Comparison of ENCODE assay signal across 15 cellular contexts in the genomic region with DNA sequence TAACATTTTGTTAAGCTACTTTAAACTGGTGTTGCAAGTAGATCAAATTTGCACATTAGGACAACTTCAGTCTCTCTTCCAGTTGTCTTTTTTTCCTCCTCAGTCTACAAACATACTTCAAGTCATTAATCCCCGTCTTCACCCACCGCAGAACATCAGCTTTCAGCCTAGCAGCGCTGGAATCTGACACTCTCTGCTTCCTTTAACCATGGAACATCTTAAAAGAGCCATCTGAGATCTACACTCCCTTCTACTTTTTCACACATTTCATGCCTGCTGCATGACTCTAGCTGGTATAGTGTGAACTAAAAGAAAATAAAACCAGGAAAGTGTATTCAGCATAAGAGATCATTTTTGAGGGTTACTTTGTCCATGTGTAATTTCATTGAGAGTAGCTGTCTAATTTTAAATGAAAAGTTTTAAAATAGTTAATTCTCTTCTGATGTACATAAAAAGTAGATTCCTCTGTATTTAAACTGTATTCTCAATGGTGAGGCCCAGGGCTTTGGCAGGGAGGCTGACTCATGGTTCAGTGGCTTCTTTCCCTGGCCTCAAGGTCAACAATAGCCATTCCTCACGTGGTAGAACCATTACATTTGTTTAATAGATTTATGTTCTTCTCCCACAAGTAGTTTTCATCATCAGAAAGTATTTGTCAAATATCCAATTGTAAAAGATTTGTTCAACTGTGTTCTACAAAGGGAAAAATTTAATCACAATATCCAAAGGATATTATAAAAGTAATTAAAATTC. TPM values are rescaled to one million over a fixed set of nuclear protein-coding genes. Genes with fewer than 3 reads are reported as not detected.
DNase-seq lines count a peak whose midpoint lies in the region; ATAC-seq and TF ChIP-seq lines count a peak whose summit lies in the region.
"Had no signal": no experiment of that assay in that cellular context is flagged by ENCODE, and none has a peak within 500 bp of the region (broad histone marks: within the 10 kb centered on the region; RNA-seq: fewer than 3 reads in every experiment).

No MANE protein-coding gene starts in this region.

- intact Hi-C loops in natural killer cell (cut with micrococcal nuclease) = no loop called here
- intact Hi-C loops in transverse colon (cut with DNase I; ENCODE audit: low total_unique reads) = no loop called here

- no peaks in the 10 kb centered on the region for H3K27me3 ChIP-seq in transverse colon

- ATAC-seq in natural killer cell = no peak
- ATAC-seq: effector memory CD8-positive, alpha-beta T cell; GM12878; naive thymus-derived CD8-positive, alpha-beta T cell had no signal

- H3K9me3 Mint-ChIP-seq in natural killer cell = peaks cover 0 to 6% of the 10 kb centered on the region in 2 donors

- 44 to 65% methylated on average over 3 to 4 of the region's 4 CpGs for WGBS in transverse colon (ENCODE audit: low coverage in 1 of 2), 2 donors

- H3K27me3 Mint-ChIP-seq in natural killer cell (ENCODE audit: low read depth in 2 of 2) = peaks cover 0 to 2% of the 10 kb centered on the region in 2 donors

- H3K4me3 ChIP-seq in cardiac fibroblast (replicated peaks in 1 of 2; ENCODE audit: low read depth in 2 of 2, low read length in 2 of 2) (no peak overlapping the region), transverse colon (no peak overlapping the region)
- H3K4me3 ChIP-seq: GM12878 had no signal

- peak overlapping the region in 1 of 4 donors; percentile 33 for H3K27ac ChIP-seq in transverse colon
- H3K27ac ChIP-seq: C4-2B had no signal

- H3K4me3 Mint-ChIP-seq in natural killer cell = no peak overlapping the region
- H3K4me3 Mint-ChIP-seq: effector memory CD8-positive, alpha-beta T cell; naive thymus-derived CD8-positive, alpha-beta T cell had no signal

- H3K36me3 ChIP-seq in transverse colon = no peaks in the 10 kb centered on the region

- H3K27ac Mint-ChIP-seq in natural killer cell = no peak overlapping the region
- H3K27ac Mint-ChIP-seq: effector memory CD8-positive, alpha-beta T cell; naive thymus-derived CD8-positive, alpha-beta T cell had no signal

- peaks cover 0 to 15% (median 5%) of the 10 kb centered on the region in 4 donors for H3K4me1 ChIP-seq in transverse colon

- TF ChIP-seq EP300 in transverse colon (IDR thresholded peaks at IDR 0.05; ENCODE audit: low read depth) = no peak

- H3K4me1 Mint-ChIP-seq in natural killer cell = no peaks in the 10 kb centered on the region
- H3K4me1 Mint-ChIP-seq: naive thymus-derived CD8-positive, alpha-beta T cell had no signal

- H3K9me3 ChIP-seq in transverse colon = no peaks in the 10 kb centered on the region

- in situ Hi-C loops in transverse colon (cut with MboI; ENCODE audit: low pct_ligation_motif_present in 1 of 4, low pct_unique_long_range_greater_than_20kb in 1 of 4, low sequenced_read_pairs in 3 of 4) = no loop called here

- no peak for TF ChIP-seq CTCF in cardiac fibroblast (IDR thresholded peaks at IDR 0.05; ENCODE audit: low read depth, low read length)
- TF ChIP-seq CTCF in natural killer cell (IDR thresholded peaks at IDR 0.05) = no peak
- no peak for TF ChIP-seq CTCF in transverse colon (IDR thresholded peaks at IDR 0.05)

- TF ChIP-seq POLR2A in erythroblast (IDR thresholded peaks at IDR 0.05; ENCODE audit: low read length) = no peak
- TF ChIP-seq POLR2A in transverse colon (IDR thresholded peaks at IDR 0.05) = no peak

- DNase-seq in COLO668 (lab: John Stamatoyannopoulos, UW; ENCODE audit: unreplicated experiment) = peak; percentile 15
- DNase-seq in HT1080 (ENCODE audit: low read depth) = peak; percentile 78
- DNase-seq in cardiac fibroblast (ENCODE audit: low read depth in 2 of 2) = peak; percentile 59 to 74
- DNase-seq in myocyte (ENCODE audit: low read depth) = peak; percentile 87
- DNase-seq in erythroblast (lab: John Stamatoyannopoulos, UW) = no peak
- DNase-seq in natural killer cell = no peak
- no peak for DNase-seq in transverse colon
- no peak for DNase-seq in inferior parietal cortex (ENCODE audit: extremely low spot score)
- DNase-seq: amniotic stem cell; effector memory CD8-positive, alpha-beta T cell; naive thymus-derived CD8-positive, alpha-beta T cell; NCI-H2029; stimulated activated naive CD4-positive, alpha-beta T cell had no signal

- no peaks in the 10 kb centered on the region for H3K36me3 Mint-ChIP-seq in natural killer cell
- H3K36me3 Mint-ChIP-seq: naive thymus-derived CD8-positive, alpha-beta T cell had no signal

RNA-seq across cellular contexts. Expression of a gene that starts 16.5 kb away (rescaled TPM):
- total RNA-seq in HT1080 (2014; rRNA removed; shearing (Covaris generic)) = not detected in 2 replicates
- polyA plus RNA-seq in HT1080 (2015; cell fraction: cytosol; rRNA removed) = 0.03 TPM in 1 of 2 replicates, not detected in the other
- polyA plus RNA-seq in HT1080 (2015; cell fraction: nucleus; rRNA removed) = 0.07 TPM in 1 of 2 replicates, not detected in the other
- total RNA-seq in myocyte (not detected in 2 replicates), natural killer cell (under 1 TPM in 2 of 3 donors, not detected in 1; 0.25 to 0.30 TPM), transverse colon (10 to 100 TPM; 26.5 to 56.5 (median 48.7) TPM)
- polyA plus RNA-seq in myocyte (2012) = 0.25 TPM
- polyA plus RNA-seq: naive thymus-derived CD8-positive, alpha-beta T cell had no signal

Comparison
In these comparisons a context has a peak if more than half of its experiments do, and no peak if none do; other contexts are left out.
1. DNase-seq: peak in COLO668 (single experiment), HT1080 (single experiment), cardiac fibroblast (2 of 2) and myocyte (single experiment); none in erythroblast (0 of 2), natural killer cell (single experiment), transverse colon (single experiment) and inferior parietal cortex (single experiment).
2. RNA of a gene that starts 16.5 kb away (total RNA-seq): 26.5 to 56.5 TPM in transverse colon; 0.25 to 0.30 TPM in natural killer cell, not detected in HT1080 and not detected in myocyte; every median in the first group is over 10 times any median in the second.